In genomic region chr17:37740861-37741260, GRCh38 we compare ENCODE assay signal across 1 cellular context.
TF ChIP-seq lines count a peak whose summit lies in the region.

No MANE protein-coding gene starts in this region.

TF ChIP-seq in SK-N-SH treated with all-trans-retinoic acid at 6 μM for 48 hours, 23 proteins besides CTCF, POLR2A, EP300 and RAD21 (continued from another document):
- no peak for TF ChIP-seq TSHZ2 (CRISPR knock-in tag; IDR thresholded peaks at IDR 0.05)
- no peak for TF ChIP-seq ESRRG (CRISPR knock-in tag; IDR thresholded peaks at IDR 0.05)
- TF ChIP-seq SNAI2 (CRISPR knock-in tag; IDR thresholded peaks at IDR 0.05), result no peak
- no peak for TF ChIP-seq ZC3H10 (CRISPR knock-in tag; IDR thresholded peaks at IDR 0.05)
- TF ChIP-seq ZNF565 (CRISPR knock-in tag; conservative IDR thresholded peaks at IDR 0.05; ENCODE audit: low read depth), result no peak
